ENCODE assay signal across 29 cellular contexts in genomic region chr19:24065243-24065642, GRCh38. TPM values are rescaled to one million over a fixed set of nuclear protein-coding genes. Genes with fewer than 3 reads are reported as not detected.
DNase-seq lines count a peak whose midpoint lies in the region; ATAC-seq, FAIRE-seq and TF ChIP-seq lines count a peak whose summit lies in the region.
"Had no signal": no experiment of that assay in that cellular context is flagged by ENCODE, and none has a peak within 500 bp of the region (broad histone marks: within the 10 kb centered on the region; RNA-seq: fewer than 3 reads in every experiment).

No MANE protein-coding gene starts in this region.

- H2AFZ ChIP-seq in HepG2 (ENCODE audit: low read length), result no peak overlapping the region

- no peak overlapping the region for H3K9ac ChIP-seq in HepG2 (ENCODE audit: insufficient read depth, low read depth, low read length)
- H3K9ac ChIP-seq: BLaER1 had no signal

- H3K9me3 ChIP-seq in right lobe of liver, result no peaks in the 10 kb centered on the region
- no peaks in the 10 kb centered on the region for H3K9me3 ChIP-seq in HepG2 (ENCODE audit: low read length)
- no peaks in the 10 kb centered on the region for H3K9me3 ChIP-seq in neutrophil
- H3K9me3 ChIP-seq: BE2C, BLaER1 had no signal

- TF ChIP-seq EP300 in HepG2 (IDR thresholded peaks at IDR 0.05; ENCODE audit: low read depth in 2 of 2, low read length in 2 of 2) (no peak), HepG2 (CRISPR knock-in tag; IDR thresholded peaks at IDR 0.05; ENCODE audit: borderline replicate concordance) (no peak)

- H3K4me2 ChIP-seq in HepG2 (ENCODE audit: low read depth, low read length), result no peak overlapping the region
- H3K4me2 ChIP-seq: BLaER1 had no signal

- WGBS in right lobe of liver (ENCODE audit: insufficient coverage, low coverage, low lambda C conversion rate, missing lambda C conversion rate), result 100% methylated on average over 1 of the region's 1 CpG
- WGBS in HepG2 (ENCODE audit: low lambda C conversion rate), result 100% methylated on average over 1 of the region's 1 CpG

- POLR2A ChIA-PET in HepG2 (lab: Yijun Ruan, JAX), result no interaction called here
- POLR2A ChIA-PET in activated CD8-positive, alpha-beta T cell treated with anti-CD3 and anti-CD28 coated beads, Interleukin-2, amount 10 ng/mL, durations not matched to agents 7 days and 5 days (lab: Charles Lee), result no interaction called here

- no peak for TF ChIP-seq RAD21 in HepG2 (CRISPR knock-in tag; IDR thresholded peaks at IDR 0.05)

- no peaks in the 10 kb centered on the region for H3K27me3 ChIP-seq in right lobe of liver
- H3K27me3 ChIP-seq in HepG2 (ENCODE audit: control insufficient read depth in 1 of 2, insufficient read depth in 2 of 2, low read length in 2 of 2), result no peaks in the 10 kb centered on the region
- no peaks in the 10 kb centered on the region for H3K27me3 ChIP-seq in neutrophil
- H3K27me3 ChIP-seq: BE2C, BLaER1 had no signal

- intact Hi-C loops in right lobe of liver (cut with DNase I), result no loop called here
- intact Hi-C loops in HepG2 (cut with micrococcal nuclease; ENCODE audit: unreplicated experiment), result no loop called here

- peak in 3 of 4 donors; percentile 19 to 73 (median 67) for ATAC-seq in right lobe of liver
- no peak for ATAC-seq in HepG2
- peak; percentile 40 for ATAC-seq in esophagus mucosa
- peak; percentile 73 for ATAC-seq in left lobe of liver
- no peak for ATAC-seq in activated CD8-positive, alpha-beta T cell treated with anti-CD3 and anti-CD28 coated beads, Interleukin-2, amount 10 ng/mL, durations not matched to agents 7 days and 5 days
- ATAC-seq in GM19324 (IDR thresholded peaks at IDR 0.05; ENCODE audit: low FRiP score, unreplicated experiment), result no peak
- ATAC-seq: GM12878 had no signal

- H3K36me3 Mint-ChIP-seq in activated CD8-positive, alpha-beta T cell treated with anti-CD3 and anti-CD28 coated beads, Interleukin-2, amount 10 ng/mL, durations not matched to agents 7 days and 5 days (ENCODE audit: low read depth), result peaks cover 48% of the 10 kb centered on the region

- peaks cover 3% of the 10 kb centered on the region for H3K4me1 Mint-ChIP-seq in activated CD8-positive, alpha-beta T cell treated with anti-CD3 and anti-CD28 coated beads, Interleukin-2, amount 10 ng/mL, durations not matched to agents 7 days and 5 days (ENCODE audit: low read depth)
- H3K4me1 Mint-ChIP-seq: CD14-positive monocyte; CD8-positive, alpha-beta memory T cell had no signal

- H3K27ac Mint-ChIP-seq in activated CD8-positive, alpha-beta T cell treated with anti-CD3 and anti-CD28 coated beads, Interleukin-2, amount 10 ng/mL, durations not matched to agents 7 days and 5 days, result no peak overlapping the region

- H3K79me2 ChIP-seq in HepG2 (ENCODE audit: insufficient read depth, low read length), result no peaks in the 10 kb centered on the region

- FAIRE-seq in HepG2 (lab: Jason Lieb, UNC), result no peak
- FAIRE-seq: A204.1, GM12878, GM12892, GM18507 had no signal

- H3K9me3 Mint-ChIP-seq in activated CD8-positive, alpha-beta T cell treated with anti-CD3 and anti-CD28 coated beads, Interleukin-2, amount 10 ng/mL, durations not matched to agents 7 days and 5 days (ENCODE audit: insufficient read depth), result no peaks in the 10 kb centered on the region
- H3K9me3 Mint-ChIP-seq: CD4-positive, alpha-beta memory T cell; CD8-positive, alpha-beta memory T cell had no signal

- H3K4me1 ChIP-seq in right lobe of liver (no peaks in the 10 kb centered on the region), HepG2 (ENCODE audit: insufficient read depth, low read length) (peaks cover 17% of the 10 kb centered on the region), neutrophil (ENCODE audit: control insufficient read depth in 1 of 2, insufficient read depth in 1 of 2, low read depth in 1 of 2, low read length in 1 of 2) (peaks cover 60 to 69% of the 10 kb centered on the region in 2 experiments)
- H3K4me1 ChIP-seq: BE2C, BLaER1 had no signal

- TF ChIP-seq CTCF in right lobe of liver (IDR thresholded peaks at IDR 0.05), result no peak
- TF ChIP-seq CTCF in HepG2 (CRISPR knock-in tag; IDR thresholded peaks at IDR 0.05), result no peak
- TF ChIP-seq CTCF in neutrophil (IDR thresholded peaks at IDR 0.05), result no peak

- CTCF ChIA-PET in HepG2 (lab: Yijun Ruan, JAX; ENCODE audit: low intra/inter-chr PET ratio, low total read pairs), result no interaction called here
- CTCF ChIA-PET in activated CD8-positive, alpha-beta T cell treated with anti-CD3 and anti-CD28 coated beads, Interleukin-2, amount 10 ng/mL, durations not matched to agents 7 days and 5 days (lab: Charles Lee), result no interaction called here

- no peak overlapping the region for H3K4me3 Mint-ChIP-seq in activated CD8-positive, alpha-beta T cell treated with anti-CD3 and anti-CD28 coated beads, Interleukin-2, amount 10 ng/mL, durations not matched to agents 7 days and 5 days
- H3K4me3 Mint-ChIP-seq: CD14-positive monocyte; CD4-positive, alpha-beta memory T cell; CD4-positive, CD25-positive, alpha-beta regulatory T cell; CD8-positive, alpha-beta memory T cell had no signal

- H3K27ac ChIP-seq in right lobe of liver (no peak overlapping the region), HepG2 (ENCODE audit: extremely low read length, insufficient read depth, low read length) (no peak overlapping the region), neutrophil (peak overlapping the region; percentile 75)
- H3K27ac ChIP-seq: BLaER1 had no signal

- H4K20me1 ChIP-seq in HepG2 (ENCODE audit: insufficient read depth, low read length), result no peaks in the 10 kb centered on the region

- in situ Hi-C loops in HepG2 (cut with HindIII; ENCODE audit: extremely low pct_ligation_motif_present, low pct_unique_long_range_greater_than_20kb), result no loop called here

- H3K27me3 Mint-ChIP-seq in activated CD8-positive, alpha-beta T cell treated with anti-CD3 and anti-CD28 coated beads, Interleukin-2, amount 10 ng/mL, durations not matched to agents 7 days and 5 days (ENCODE audit: low read depth), result no peaks in the 10 kb centered on the region
- H3K27me3 Mint-ChIP-seq: CD4-positive, alpha-beta memory T cell; CD4-positive, CD25-positive, alpha-beta regulatory T cell; CD8-positive, alpha-beta memory T cell had no signal

- DNase-seq in right lobe of liver (no peak), HepG2 (ENCODE audit: low spot score) (no peak), left lobe of liver (ENCODE audit: low spot score) (no peak), HK-2 (ENCODE audit: unreplicated experiment) (no peak)
- DNase-seq in activated CD8-positive, alpha-beta T cell treated with anti-CD3 and anti-CD28 coated beads, Interleukin-2, amount 10 ng/mL, durations not matched to agents 7 days and 5 days, result no peak
- DNase-seq: 8988T; ACHN; BE2C; C1 segment of cervical spinal cord; CD4-positive, alpha-beta memory T cell; CD4-positive, CD25-positive, alpha-beta regulatory T cell; CD8-positive, alpha-beta memory T cell; COR-L47; DMS 273 treated with DMSO at 0.1 percent for 48 hours; DMS153; DMS53; DMS79; DND-41; EL; GDM1 had no signal

- H3K4me3 ChIP-seq in right lobe of liver, result no peak overlapping the region
- no peak overlapping the region for H3K4me3 ChIP-seq in HepG2 (replicated peaks in 1 of 3; ENCODE audit: insufficient read depth in 1 of 3, low read depth in 2 of 3, low read length in 3 of 3)
- no peak overlapping the region for H3K4me3 ChIP-seq in neutrophil (ENCODE audit: low read depth in 1 of 2, low read length in 1 of 2)
- H3K4me3 ChIP-seq: BLaER1, GM12878 had no signal

- no TSS peak for BruUV-seq in HepG2 (replicated peaks; lab: Mats Ljungman, UMichigan)

- TF ChIP-seq POLR2A in right lobe of liver (IDR thresholded peaks at IDR 0.05) (no peak), HepG2 (IDR thresholded peaks at IDR 0.05; ENCODE audit: insufficient read depth in 1 of 2, low read depth in 2 of 2, low read length in 2 of 2) (no peak)

- H3K36me3 ChIP-seq in right lobe of liver (peaks cover 0 to 37% (median 3%) of the 10 kb centered on the region in 4 donors), HepG2 (replicated peaks in 1 of 2; ENCODE audit: control insufficient read depth in 1 of 2, insufficient read depth in 2 of 2, low read length in 2 of 2) (peaks cover 5 to 20% of the 10 kb centered on the region in 2 experiments; a peak in 3 of 5 replicates), neutrophil (peaks cover 9% of the 10 kb centered on the region)

TF ChIP-seq in HepG2, 621 proteins besides CTCF, POLR2A, EP300 and RAD21 (continues in another document):
- no peak for TF ChIP-seq CREB3 (CRISPR knock-in tag; IDR thresholded peaks at IDR 0.05)

RNA-seq across cellular contexts. Expression of gene ZNF254, which starts 21.7 kb away (rescaled TPM):
- total RNA-seq in right lobe of liver, result 1 to 10 TPM; 5.2 to 10.0 (median 8.0) TPM
- total RNA-seq in HepG2 (2016; rRNA removed; fragmentation: Illumina TruSeq; extraction: Trizol), result 4.6 and 5.6 TPM in 2 replicates
- 2.2 and 2.3 TPM in 2 replicates for total RNA-seq in HepG2 (2016; cell fraction: cytosol; rRNA removed; fragmentation: Illumina TruSeq; extraction: Trizol; ENCODE audit: low read depth)
- total RNA-seq in HepG2 (2016; cell fraction: insoluble cytoplasmic fraction; rRNA removed; fragmentation: Illumina TruSeq; extraction: Trizol), result 4.0 and 5.4 TPM in 2 replicates
- 1.9 and 2.5 TPM in 2 replicates for total RNA-seq in HepG2 (2016; cell fraction: membrane; rRNA removed; fragmentation: Illumina TruSeq; extraction: Trizol)
- 9.6 and 9.7 TPM in 2 replicates for total RNA-seq in HepG2 (2016; cell fraction: nucleus; rRNA removed; fragmentation: Illumina TruSeq; extraction: Trizol)
- 2.6 TPM in 2 replicates for polyA plus RNA-seq in HepG2 (2011; rRNA removed)
- 0.68 and 1.6 TPM in 2 replicates for polyA plus RNA-seq in HepG2 (2011; cell fraction: cytosol; rRNA removed)
- 1.6 and 2.1 TPM in 2 replicates for polyA plus RNA-seq in HepG2 (2011; cell fraction: nucleus; rRNA removed)
- polyA plus RNA-seq in HepG2 (2012), result 3.7 and 4.1 TPM in 2 replicates
- polyA plus RNA-seq in HepG2 (2016; cell fraction: cytosol; fragmentation: Illumina TruSeq; extraction: Trizol; ENCODE audit: low read depth), result 0.17 and 0.38 TPM in 2 replicates
- polyA plus RNA-seq in HepG2 (2016; cell fraction: insoluble cytoplasmic fraction; fragmentation: Illumina TruSeq; extraction: Trizol; ENCODE audit: low read depth), result 6.1 and 6.6 TPM in 2 replicates
- 0.87 and 0.90 TPM in 2 replicates for polyA plus RNA-seq in HepG2 (2016; cell fraction: membrane; fragmentation: Illumina TruSeq; extraction: Trizol; ENCODE audit: low read depth)
- 7.1 and 7.5 TPM in 2 replicates for polyA plus RNA-seq in HepG2 (2016; cell fraction: nucleus; fragmentation: Illumina TruSeq; extraction: Trizol; ENCODE audit: insufficient read depth, low read depth)
- polyA minus RNA-seq in HepG2 (2011; rRNA and poly(A)+ RNA removed; ENCODE audit: low replicate concordance), result 1.0 and 11.6 TPM in 2 replicates
- 2.7 and 3.7 TPM in 2 replicates for polyA minus RNA-seq in HepG2 (2011; cell fraction: cytosol; rRNA and poly(A)+ RNA removed)
- polyA minus RNA-seq in HepG2 (2011; cell fraction: nucleus; rRNA and poly(A)+ RNA removed), result 13.6 and 18.0 TPM in 2 replicates
- 5.9 TPM for total RNA-seq in esophagus mucosa
- 5.8 TPM for total RNA-seq in left lobe of liver
- total RNA-seq in activated CD8-positive, alpha-beta T cell treated with anti-CD3 and anti-CD28 coated beads, Interleukin-2, amount 10 ng/mL, durations not matched to agents 7 days and 5 days, result 10 to 100 TPM; 13.0 to 13.1 TPM

Comparison
In these comparisons a context has a peak if more than half of its experiments do, and no peak if none do; other contexts are left out.
1. ATAC-seq: peak in right lobe of liver (3 of 4), esophagus mucosa (single experiment) and left lobe of liver (single experiment); none in HepG2 (single experiment), activated CD8-positive, alpha-beta T cell treated with anti-CD3 and anti-CD28 coated beads, Interleukin-2, amount 10 ng/mL, durations not matched to agents 7 days and 5 days (single experiment) and GM19324 (single experiment).